ENCODE assay signal across 8 cellular contexts in the genomic region with DNA sequence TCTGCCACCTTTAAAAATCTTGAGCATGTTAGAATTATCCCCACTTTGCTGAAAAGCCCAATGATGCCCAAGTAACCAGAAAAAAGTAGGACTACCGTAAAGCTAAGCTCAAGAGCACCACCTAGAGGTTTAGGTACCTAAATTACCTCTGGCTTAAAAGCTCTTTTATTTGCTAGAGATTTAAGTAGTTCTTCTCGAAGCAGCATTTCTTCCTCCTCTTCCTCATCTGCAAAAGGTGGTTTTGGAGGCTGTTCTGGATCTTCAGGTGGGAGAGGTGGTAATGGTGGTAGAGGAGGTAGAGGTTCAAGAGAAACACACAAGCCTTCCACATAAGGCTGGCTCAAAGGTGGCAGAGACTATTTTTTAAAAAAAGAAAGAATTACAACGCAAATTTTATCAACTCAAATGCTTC. TPM values are rescaled to one million over a fixed set of nuclear protein-coding genes. Genes with fewer than 3 reads are reported as not detected.
DNase-seq lines count a peak whose midpoint lies in the region; ATAC-seq, FAIRE-seq and TF ChIP-seq lines count a peak whose summit lies in the region.

No MANE protein-coding gene starts in this region.

- H3K36me3 ChIP-seq in PC-9 (ENCODE audit: low read depth) (peaks cover 52% of the 10 kb centered on the region), right lobe of liver (peaks cover 0 to 90% (median 39%) of the 10 kb centered on the region in 4 donors)

- no peak overlapping the region for H3K4me3 ChIP-seq in PC-9
- no peak overlapping the region for H3K4me3 ChIP-seq in right lobe of liver

- H3K9me3 ChIP-seq in PC-9 (ENCODE audit: insufficient read depth, low read depth) (no peaks in the 10 kb centered on the region), right lobe of liver (no peaks in the 10 kb centered on the region)

- TF ChIP-seq POLR2A in right lobe of liver (IDR thresholded peaks at IDR 0.05), result no peak

- H3K27me3 ChIP-seq in PC-9 (ENCODE audit: insufficient read depth, low read depth) (no peaks in the 10 kb centered on the region), right lobe of liver (no peaks in the 10 kb centered on the region)

- H3K4me2 ChIP-seq in PC-9, result no peak overlapping the region

- DNase-seq in Caki2 (ENCODE audit: low read depth), result peak; percentile 55
- DNase-seq in GM19239 (ENCODE audit: insufficient read length, low spot score), result peak; percentile 8
- DNase-seq in PC-9, result peak in 1 of 2 experiments; percentile 53
- peak; percentile 45 for DNase-seq in central memory CD4-positive, alpha-beta T cell
- no peak for DNase-seq in right lobe of liver

- TF ChIP-seq CTCF in LNCAP (IDR thresholded peaks at IDR 0.05), result peak; percentile 78
- TF ChIP-seq CTCF in PC-9 (conservative IDR thresholded peaks at IDR 0.05), result peak; percentile 76
- peak; percentile 51 to 78 (median 71) for TF ChIP-seq CTCF in right lobe of liver (IDR thresholded peaks at IDR 0.05)

- peaks cover 15% of the 10 kb centered on the region; the same call in 1 of the 2 replicates for H3F3A ChIP-seq in PC-9 (ENCODE audit: insufficient read depth, low read depth)

- H3K9me2 ChIP-seq in PC-9 (ENCODE audit: insufficient read depth), result no peaks in the 10 kb centered on the region

- WGBS in right lobe of liver (ENCODE audit: insufficient coverage, low coverage, low lambda C conversion rate, missing lambda C conversion rate), result 16% methylated on average over 3 of the region's 3 CpGs

- H3K27ac ChIP-seq in PC-9 (no peak overlapping the region), right lobe of liver (no peak overlapping the region)

- H3K4me1 ChIP-seq in PC-9 (replicated peaks; ENCODE audit: insufficient read depth) (no peaks in the 10 kb centered on the region), right lobe of liver (no peaks in the 10 kb centered on the region)

- intact Hi-C loops in PC-9 (cut with micrococcal nuclease; ENCODE audit: unreplicated experiment), result loop anchor here (5.0 to 10.0 kb wide), 3 partner anchors 111 to 422 kb away; no protein-coding TSS in a partner anchor
- intact Hi-C loops in right lobe of liver (cut with DNase I), result no loop called here

- POLR2A ChIA-PET in PC-9 (lab: Charles Lee; ENCODE audit: unreplicated experiment), result interaction anchor here (0.6 to 0.7 kb wide), 3 partner anchors 15 to 776 kb away, joined by 3 to 7 read pairs (median 4); no protein-coding TSS in a partner anchor

- peak; percentile 72 to 77 (median 76) for ATAC-seq in right lobe of liver
- ATAC-seq in HG02970 (IDR thresholded peaks at IDR 0.05; ENCODE audit: low FRiP score, unreplicated experiment), result no peak
- ATAC-seq in HG03460 (IDR thresholded peaks at IDR 0.05; ENCODE audit: unreplicated experiment), result no peak

- in situ Hi-C loops in Caki2 (cut with HindIII; ENCODE audit: low pct_unique_long_range_greater_than_20kb, low sequenced_read_pairs), result no loop called here

- CTCF ChIA-PET in PC-9 (lab: Charles Lee), result interaction anchor here (0.7 to 1.3 kb wide), 3 partner anchors 27 to 110 kb away, joined by 3 to 12 read pairs (median 5); a partner anchor contains a TSS

- H3K79me2 ChIP-seq in PC-9 (ENCODE audit: low read depth), result no peaks in the 10 kb centered on the region

- peaks cover 14% of the 10 kb centered on the region for H4K20me1 ChIP-seq in PC-9 (ENCODE audit: insufficient read depth)

- peak; percentile 95 for FAIRE-seq in GM19239 (lab: Jason Lieb, UNC)

- no TSS peak for BruUV-seq in PC-9 (replicated peaks; lab: Mats Ljungman, UMichigan)

- no peak overlapping the region for H2AFZ ChIP-seq in PC-9

RNA-seq across cellular contexts. Expression of a gene that starts 26.9 kb away (rescaled TPM):
- 3.2 and 9.8 TPM in 2 replicates for total RNA-seq in Caki2 (2014; rRNA removed; shearing (Covaris generic); ENCODE audit: low replicate concordance)
- 47.4 and 53.4 TPM in 2 replicates for total RNA-seq in PC-9 (2021)
- 10 to 100 TPM; 13.0 to 27.3 (median 19.1) TPM for total RNA-seq in right lobe of liver

RNA-seq across cellular contexts. Expression of a gene that starts 27.4 kb away (rescaled TPM):
- total RNA-seq in Caki2 (2014; rRNA removed; shearing (Covaris generic); ENCODE audit: low replicate concordance), result 2.1 and 18.6 TPM in 2 replicates
- total RNA-seq in PC-9 (2021), result 4.0 and 7.0 TPM in 2 replicates
- total RNA-seq in right lobe of liver, result 1 to 10 TPM; 1.3 to 3.2 (median 2.0) TPM

RNA-seq across cellular contexts. Expression of a gene that starts 49.2 kb away (rescaled TPM):
- total RNA-seq in Caki2 (2014; rRNA removed; shearing (Covaris generic); ENCODE audit: low replicate concordance), result 38.4 and 78.5 TPM in 2 replicates
- total RNA-seq in PC-9 (2021) (17.3 and 39.5 TPM in 2 replicates), right lobe of liver (10 to 100 TPM; 11.2 to 18.9 (median 15.7) TPM)

Comparison
In these comparisons a context has a peak if more than half of its experiments do, and no peak if none do; other contexts are left out.
1. DNase-seq: peak in Caki2 (single experiment), GM19239 (single experiment) and central memory CD4-positive, alpha-beta T cell (single experiment); none in right lobe of liver (0 of 3).
2. ATAC-seq: peak in right lobe of liver (4 of 4); none in HG02970 (single experiment) and HG03460 (single experiment).
3. Peak in every context shown above with its lines, with median percentiles within 50 percentile points of each other: CTCF ChIP-seq.